Comparison of ENCODE assay signal across 8 cellular contexts in the genomic region with DNA sequence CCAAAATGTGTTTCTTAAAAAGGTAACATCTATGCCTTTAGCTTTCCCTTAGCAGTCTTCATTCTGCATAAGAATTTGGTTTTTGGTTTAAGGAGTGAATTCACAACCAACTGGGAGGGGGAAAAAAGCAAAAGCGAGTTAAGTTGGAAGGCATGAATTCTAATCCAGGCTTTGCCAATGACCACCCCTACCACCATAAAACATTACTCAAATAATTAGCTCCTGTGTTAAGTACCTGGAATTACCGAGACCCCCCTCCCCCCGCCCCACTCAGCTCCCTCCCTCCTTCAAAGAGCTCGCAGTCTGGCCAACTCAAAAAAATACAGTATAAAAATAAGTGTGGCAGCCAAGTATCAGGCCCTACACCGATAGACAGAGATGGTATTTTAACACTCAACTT. TPM values are rescaled to one million over a fixed set of nuclear protein-coding genes. Genes with fewer than 3 reads are reported as not detected.
DNase-seq lines count a peak whose midpoint lies in the region; ATAC-seq and TF ChIP-seq lines count a peak whose summit lies in the region.

No MANE protein-coding gene starts in this region.

- CTCF ChIA-PET in HCT116 (lab: Charles Lee), result interaction anchor here (1.7 kb wide), 1 partner anchor 206 kb away, joined by 5 read pairs; no protein-coding TSS in a partner anchor

- TF ChIP-seq RAD21 in HCT116 (IDR thresholded peaks at IDR 0.05; ENCODE audit: low read depth), result no peak

- BruUV-seq in HCT116 (replicated peaks; lab: Mats Ljungman, UMichigan), result no TSS peak

- peak overlapping the region; percentile 91 for H3K4me2 ChIP-seq in HCT116 (ENCODE audit: low read length)

- H3K79me2 ChIP-seq in HCT116 (ENCODE audit: insufficient read depth, low read length), result peaks cover 96% of the 10 kb centered on the region

- no peaks in the 10 kb centered on the region for H3K9me2 ChIP-seq in HCT116 (ENCODE audit: insufficient read depth)

- no peak overlapping the region for H2AFZ ChIP-seq in HCT116 (ENCODE audit: low read depth, low read length, poor library complexity, severe bottlenecking)

- H3K36me3 ChIP-seq in HCT116 (ENCODE audit: control insufficient read depth in 1 of 2, insufficient read depth in 2 of 2, low read length in 2 of 2), result peaks cover 24 to 33% of the 10 kb centered on the region in 2 experiments
- peaks cover 9 to 17% of the 10 kb centered on the region in 2 donors for H3K36me3 ChIP-seq in gastroesophageal sphincter

- ATAC-seq in HCT116 (no peak), gastroesophageal sphincter (no peak), HG02852 (IDR thresholded peaks at IDR 0.05; ENCODE audit: unreplicated experiment) (no peak)

- H3K9me3 ChIP-seq in HCT116 (ENCODE audit: control insufficient read depth in 1 of 2, insufficient read depth in 1 of 2, low read depth in 1 of 2, low read length in 2 of 2) (no peaks in the 10 kb centered on the region), gastroesophageal sphincter (no peaks in the 10 kb centered on the region)

- no peaks in the 10 kb centered on the region for H3K27me3 ChIP-seq in HCT116 (ENCODE audit: insufficient read depth, low read length)
- H3K27me3 ChIP-seq in gastroesophageal sphincter, result no peaks in the 10 kb centered on the region

- RAD21 ChIA-PET in HCT116 (lab: Charles Lee; ENCODE audit: low non-redundant PET in 1 of 2, low total read pairs in 2 of 2, uncharacterized antibody in 2 of 2, unreplicated experiment in 2 of 2), result interaction anchor here in 1 of 2 experiments (0.7 kb wide), 1 partner anchor 637 kb away, joined by 7 read pairs; no protein-coding TSS in a partner anchor

- H4K20me1 ChIP-seq in HCT116 (ENCODE audit: insufficient read depth), result peaks cover 6% of the 10 kb centered on the region; the same call in 1 of the 2 replicates

- intact Hi-C loops in HCT116 (cut with micrococcal nuclease), result loop anchor here (1.0 kb wide), 2 partner anchors 89 to 215 kb away; a partner anchor contains a TSS

- TF ChIP-seq POLR2A in HCT116 (IDR thresholded peaks at IDR 0.05; ENCODE audit: borderline replicate concordance, extremely low read depth, insufficient read depth, insufficient read length) (no peak), gastroesophageal sphincter (IDR thresholded peaks at IDR 0.05) (no peak)

- TF ChIP-seq EP300 in gastroesophageal sphincter (IDR thresholded peaks at IDR 0.05), result no peak

- H3K4me1 ChIP-seq in HCT116 (ENCODE audit: control insufficient read depth in 1 of 2, insufficient read depth in 2 of 2, low read length in 2 of 2) (peaks cover 26 to 59% of the 10 kb centered on the region in 2 experiments), gastroesophageal sphincter (peaks cover 8 to 66% (median 25%) of the 10 kb centered on the region in 3 donors)

- peak overlapping the region; percentile 96 for H3K27ac ChIP-seq in HCT116 (ENCODE audit: low read depth, low read length)
- H3K27ac ChIP-seq in VCaP, result peak overlapping the region; percentile 88
- H3K27ac ChIP-seq in gastroesophageal sphincter, result peak overlapping the region; percentile 89 to 98 (median 97)
- H3K27ac ChIP-seq in skin epidermis, result peak overlapping the region; percentile 43 to 97 (median 93)

- no peak for TF ChIP-seq CTCF in HCT116 (IDR thresholded peaks at IDR 0.05 in 2 of 3, conservative IDR thresholded peaks at IDR 0.05 in 1 of 3; ENCODE audit: borderline replicate concordance in 1 of 3, insufficient read depth in 1 of 3, low read depth in 2 of 3, low read length in 2 of 3)
- TF ChIP-seq CTCF in VCaP (conservative IDR thresholded peaks at IDR 0.05), result no peak
- no peak for TF ChIP-seq CTCF in gastroesophageal sphincter (IDR thresholded peaks at IDR 0.05)

- WGBS in gastroesophageal sphincter (ENCODE audit: low coverage in 1 of 2), 2 donors, result 0 to 1% methylated on average over 2 to 5 of the region's 5 CpGs

- no peak for DNase-seq in HCT116 (ENCODE audit: low read depth, low spot score)
- DNase-seq in NCI-H1436 treated with DMSO at 0.1 percent for 48 hours (lab: John Stamatoyannopoulos, UW), result no peak
- no peak for DNase-seq in superior temporal gyrus (ENCODE audit: extremely low spot score)
- DNase-seq in HCEC 1CT, result no peak

- H3K4me3 ChIP-seq in HCT116 (replicated peaks in 1 of 2; ENCODE audit: low read depth in 1 of 2, low read length in 2 of 2), result peak overlapping the region; percentile 83 to 87
- H3K4me3 ChIP-seq in gastroesophageal sphincter, result peak overlapping the region; percentile 85 to 86
- H3K4me3 ChIP-seq in skin epidermis, result peak overlapping the region; percentile 79 to 99 (median 86)

- POLR2A ChIA-PET in HCT116 (lab: Charles Lee), result interaction anchor here (0.7 to 1.1 kb wide), 2 partner anchors 98 to 192 kb away, joined by 3 read pairs; no protein-coding TSS in a partner anchor

- peak overlapping the region; percentile 82 for H3K9ac ChIP-seq in HCT116 (ENCODE audit: low read length)

TF ChIP-seq in HCT116, 20 proteins besides CTCF, POLR2A, EP300 and RAD21:
- TF ChIP-seq SIN3A (IDR thresholded peaks at IDR 0.05; ENCODE audit: low read depth) (no peak), ZNF274 (IDR thresholded peaks at IDR 0.05; ENCODE audit: low read depth, low read length) (no peak), EZH2 (IDR thresholded peaks at IDR 0.05) (no peak), YY1 (IDR thresholded peaks at IDR 0.05; ENCODE audit: extremely low read depth, insufficient replicate concordance, low read depth, low read length) (no peak), CBX3 (IDR thresholded peaks at IDR 0.05; ENCODE audit: low read depth) (no peak), EZH2phosphoT487 (IDR thresholded peaks at IDR 0.05; ENCODE audit: borderline replicate concordance) (no peak), JUND (IDR thresholded peaks at IDR 0.05) (no peak), POLR2AphosphoS5 (IDR thresholded peaks at IDR 0.05; ENCODE audit: low read depth, low read length) (no peak)
- TF ChIP-seq, protein P1, sequence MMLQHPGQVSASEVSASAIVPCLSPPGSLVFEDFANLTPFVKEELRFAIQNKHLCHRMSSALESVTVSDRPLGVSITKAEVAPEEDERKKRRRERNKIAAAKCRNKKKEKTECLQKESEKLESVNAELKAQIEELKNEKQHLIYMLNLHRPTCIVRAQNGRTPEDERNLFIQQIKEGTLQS (IDR thresholded peaks at IDR 0.05), result no peak
- TF ChIP-seq, protein P2, sequence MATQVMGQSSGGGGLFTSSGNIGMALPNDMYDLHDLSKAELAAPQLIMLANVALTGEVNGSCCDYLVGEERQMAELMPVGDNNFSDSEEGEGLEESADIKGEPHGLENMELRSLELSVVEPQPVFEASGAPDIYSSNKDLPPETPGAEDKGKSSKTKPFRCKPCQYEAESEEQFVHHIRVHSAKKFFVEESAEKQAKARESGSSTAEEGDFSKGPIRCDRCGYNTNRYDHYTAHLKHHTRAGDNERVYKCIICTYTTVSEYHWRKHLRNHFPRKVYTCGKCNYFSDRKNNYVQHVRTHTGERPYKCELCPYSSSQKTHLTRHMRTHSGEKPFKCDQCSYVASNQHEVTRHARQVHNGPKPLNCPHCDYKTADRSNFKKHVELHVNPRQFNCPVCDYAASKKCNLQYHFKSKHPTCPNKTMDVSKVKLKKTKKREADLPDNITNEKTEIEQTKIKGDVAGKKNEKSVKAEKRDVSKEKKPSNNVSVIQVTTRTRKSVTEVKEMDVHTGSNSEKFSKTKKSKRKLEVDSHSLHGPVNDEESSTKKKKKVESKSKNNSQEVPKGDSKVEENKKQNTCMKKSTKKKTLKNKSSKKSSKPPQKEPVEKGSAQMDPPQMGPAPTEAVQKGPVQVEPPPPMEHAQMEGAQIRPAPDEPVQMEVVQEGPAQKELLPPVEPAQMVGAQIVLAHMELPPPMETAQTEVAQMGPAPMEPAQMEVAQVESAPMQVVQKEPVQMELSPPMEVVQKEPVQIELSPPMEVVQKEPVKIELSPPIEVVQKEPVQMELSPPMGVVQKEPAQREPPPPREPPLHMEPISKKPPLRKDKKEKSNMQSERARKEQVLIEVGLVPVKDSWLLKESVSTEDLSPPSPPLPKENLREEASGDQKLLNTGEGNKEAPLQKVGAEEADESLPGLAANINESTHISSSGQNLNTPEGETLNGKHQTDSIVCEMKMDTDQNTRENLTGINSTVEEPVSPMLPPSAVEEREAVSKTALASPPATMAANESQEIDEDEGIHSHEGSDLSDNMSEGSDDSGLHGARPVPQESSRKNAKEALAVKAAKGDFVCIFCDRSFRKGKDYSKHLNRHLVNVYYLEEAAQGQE (IDR thresholded peaks at IDR 0.05; ENCODE audit: low read depth), result no peak

RNA-seq across cellular contexts. Expression of a gene that starts 0.5 kb away (rescaled TPM):
- total RNA-seq in HCT116 (2021; ENCODE audit: unreplicated experiment) (270 TPM), gastroesophageal sphincter (10 to 100 TPM; 36.5 to 73.0 (median 48.7) TPM)
- 99.6 and 131 TPM in 2 replicates for polyA plus RNA-seq in HCT116 (2012)

RNA-seq across cellular contexts. Expression of a gene that starts 0.9 kb away (rescaled TPM):
- total RNA-seq in HCT116 (2021; ENCODE audit: unreplicated experiment), result 432 TPM
- polyA plus RNA-seq in HCT116 (2012), result 96.9 and 149 TPM in 2 replicates
- 100 to 1,000 TPM in 2 of 4 donors, 10 to 100 TPM in 2; 62.1 to 200 (median 99.5) TPM for total RNA-seq in gastroesophageal sphincter

RNA-seq across cellular contexts. Expression of a gene that starts 24.4 kb away (rescaled TPM):
- 0.17 TPM for total RNA-seq in HCT116 (2021; ENCODE audit: unreplicated experiment)
- 0.05 TPM in 1 of 2 replicates, not detected in the other for polyA plus RNA-seq in HCT116 (2012)
- total RNA-seq in gastroesophageal sphincter, result 10 to 100 TPM in 3 of 4 donors, 1 to 10 TPM in 1; 9.7 to 29.9 (median 13.3) TPM
